In genomic region chr1:94925561-94926364, GRCh38 we compare ENCODE assay signal across 8 cellular contexts. TPM values are rescaled to one million over a fixed set of nuclear protein-coding genes. Genes with fewer than 3 reads are reported as not detected.
DNase-seq lines count a peak whose midpoint lies in the region; ATAC-seq, FAIRE-seq and TF ChIP-seq lines count a peak whose summit lies in the region.

No MANE protein-coding gene starts in this region.

- H3K4me3 ChIP-seq in AG04450 (ENCODE audit: low read depth, low read length): peak overlapping the region; percentile 87
- 0 out of 2 replicates have a peak overlapping the region, but pooled peaks have one; percentile 5 for H3K4me3 ChIP-seq in Jurkat, Clone E6-1 (ENCODE audit: low read length)
- H3K4me3 ChIP-seq in small intestine (ENCODE audit: low read depth in 1 of 2, low read length in 2 of 2): peak overlapping the region; percentile 80 to 81

- POLR2A ChIA-PET in AG04450 (lab: Yijun Ruan, JAX): interaction anchor here (0.6 to 1.0 kb wide), 3 partner anchors 57 to 71 kb away, joined by 3 read pairs; no protein-coding TSS in a partner anchor

- peaks cover 0 to 8% of the 10 kb centered on the region in 2 donors for H3K4me1 ChIP-seq in small intestine (ENCODE audit: control insufficient read depth in 2 of 2, insufficient read depth in 1 of 2, low read depth in 1 of 2, low read length in 1 of 2)

- H3K27ac ChIP-seq in AG04450 (ENCODE audit: low read depth, low read length): peak overlapping the region; percentile 97
- H3K27ac ChIP-seq in small intestine (ENCODE audit: low read depth in 1 of 2, low read length in 1 of 2): peak overlapping the region; percentile 96 to 97

- H3K9me3 ChIP-seq in AG04450 (ENCODE audit: control insufficient read depth, insufficient read depth, low read length) (no peaks in the 10 kb centered on the region), small intestine (ENCODE audit: control insufficient read depth, low read depth) (no peaks in the 10 kb centered on the region)

- TF ChIP-seq CTCF in AG04450 (IDR thresholded peaks at IDR 0.05; ENCODE audit: low read depth, low read length): no peak

- H3K27me3 ChIP-seq in AG04450 (ENCODE audit: control insufficient read depth, insufficient read depth, low read length) (no peaks in the 10 kb centered on the region), small intestine (ENCODE audit: control insufficient read depth in 2 of 2, insufficient read depth in 2 of 2, low read length in 2 of 2) (peaks cover 0 to 2% of the 10 kb centered on the region in 2 donors)

- peak; percentile 30 for ATAC-seq in GM18868 (IDR thresholded peaks at IDR 0.05; ENCODE audit: unreplicated experiment)
- no peak for ATAC-seq in HG03442 (IDR thresholded peaks at IDR 0.05; ENCODE audit: unreplicated experiment)

- FAIRE-seq in small intestine (lab: Jason Lieb, UNC): no peak

- DNase-seq in AG04450 (ENCODE audit: low read depth, low spot score): peak; percentile 80
- DNase-seq in Jurkat, Clone E6-1 (ENCODE audit: low read depth, low spot score): no peak
- peak; percentile 90 for DNase-seq in SW480 (ENCODE audit: low spot score)
- DNase-seq in dermis microvascular lymphatic vessel endothelial cell (ENCODE audit: low read depth in 2 of 2): peak; percentile 51 to 81
- peak; percentile 97 for DNase-seq in kidney glomerular epithelial cell (lab: John Stamatoyannopoulos, UW)
- DNase-seq in small intestine: peak; percentile 36

- CTCF ChIA-PET in AG04450 (lab: Charles Lee): interaction anchor here (1.3 to 4.8 kb wide), 2 partner anchors 115 to 117 kb away, joined by 3 to 42 read pairs; no protein-coding TSS in a partner anchor

- WGBS in small intestine, 3 donors: 1 to 5% (median 2%) methylated on average over 36 of the region's 36 CpGs

- H3K36me3 ChIP-seq in small intestine (ENCODE audit: control insufficient read depth in 2 of 2, insufficient read depth in 2 of 2, low read length in 2 of 2): no peaks in the 10 kb centered on the region

RNA-seq across cellular contexts. Expression of gene CNN3, which starts 1.1 kb away (rescaled TPM):
- polyA plus RNA-seq in AG04450 (2011; rRNA removed): 374 and 438 TPM in 2 replicates
- 307 and 327 TPM in 2 replicates for polyA minus RNA-seq in AG04450 (2011; rRNA and poly(A)+ RNA removed)
- polyA plus RNA-seq in Jurkat, Clone E6-1 (2012; ENCODE audit: insufficient read depth, insufficient read length): 41.0 TPM
- total RNA-seq in dermis microvascular lymphatic vessel endothelial cell: 498 and 570 TPM in 2 replicates
- polyA plus RNA-seq in small intestine: 100 to 1,000 TPM in 2 of 3 donors, 10 to 100 TPM in 1; 58.9 to 155 (median 132) TPM

Comparison
In these comparisons a context has a peak if more than half of its experiments do, and no peak if none do; other contexts are left out.
1. H3K4me3 ChIP-seq: peak in every context shown above with its lines; median percentile 87 in AG04450; 80 in small intestine; 5 in Jurkat, Clone E6-1.